19 cellular contexts compared by ENCODE assay signal in genomic region chr2:169184074-169184473, GRCh38.
A peak's percentile ranks its signal among the peaks of the same experiment; 100 is the strongest.
DNase-seq lines count a peak whose midpoint lies in the region; ATAC-seq, FAIRE-seq and TF ChIP-seq lines count a peak whose summit lies in the region.
"Had no signal": no experiment of that assay in that cellular context is flagged by ENCODE, and none has a peak within 500 bp of the region (broad histone marks: within the 10 kb centered on the region; RNA-seq: fewer than 3 reads in every experiment).

No MANE protein-coding gene starts in this region.

- no TSS peak for BruUV-seq in mammary epithelial cell (replicated peaks; lab: Mats Ljungman, UMichigan)
- BruUV-seq in MCF 10A (replicated peaks; lab: Mats Ljungman, UMichigan): no TSS peak

- H3K27me3 Mint-ChIP-seq in MCF 10A (ENCODE audit: insufficient read depth, unreplicated experiment): peaks cover 19% of the 10 kb centered on the region
- H3K27me3 Mint-ChIP-seq in astrocyte (ENCODE audit: low read depth, unreplicated experiment): peaks cover 3% of the 10 kb centered on the region

- H3K79me2 ChIP-seq in mammary epithelial cell (ENCODE audit: insufficient read depth, low read length): no peaks in the 10 kb centered on the region
- no peaks in the 10 kb centered on the region for H3K79me2 ChIP-seq in astrocyte (ENCODE audit: insufficient read depth, low read length)

- no peaks in the 10 kb centered on the region for H4K20me1 ChIP-seq in mammary epithelial cell (ENCODE audit: insufficient read depth, low read length)
- H4K20me1 ChIP-seq in astrocyte (ENCODE audit: insufficient read depth, low read length): no peaks in the 10 kb centered on the region

- H3K27ac ChIP-seq in mammary epithelial cell (ENCODE audit: insufficient read depth, low read depth, low read length): no peak overlapping the region
- H3K27ac ChIP-seq in astrocyte (ENCODE audit: low read depth, low read length): no peak overlapping the region
- H3K27ac ChIP-seq in epithelial cell of prostate: no peak overlapping the region
- H3K27ac ChIP-seq: SJCRH30 had no signal

- H3K9ac ChIP-seq in mammary epithelial cell (ENCODE audit: insufficient read depth, low read length) (no peak overlapping the region), astrocyte (ENCODE audit: low read length) (no peak overlapping the region)

- intact Hi-C loops in mammary epithelial cell (cut with micrococcal nuclease) (no loop called here), MCF 10A (cut with micrococcal nuclease) (no loop called here)

- WGBS in mammary epithelial cell (ENCODE audit: low coverage, missing lambda C conversion rate): 30% methylated on average over 3 of the region's 3 CpGs

- no peaks in the 10 kb centered on the region for H3K9me3 ChIP-seq in mammary epithelial cell (replicated peaks; ENCODE audit: insufficient read depth, low read length)
- no peaks in the 10 kb centered on the region for H3K9me3 ChIP-seq in astrocyte (ENCODE audit: insufficient read depth, low read depth, low read length)
- H3K9me3 ChIP-seq: MG63, SJCRH30 had no signal

- H3K27ac Mint-ChIP-seq in MCF 10A (ENCODE audit: low read depth, unreplicated experiment) (no peak overlapping the region), astrocyte (ENCODE audit: unreplicated experiment) (no peak overlapping the region)
- H3K27ac Mint-ChIP-seq: CD4-positive, alpha-beta memory T cell; H9 had no signal

- in situ Hi-C loops in mammary epithelial cell (cut with MboI; ENCODE audit: low sequenced_read_pairs in 2 of 2): no loop called here

- POLR2A ChIA-PET in MCF 10A (lab: Yijun Ruan, JAX): no interaction called here

- H3K9me3 Mint-ChIP-seq in MCF 10A (ENCODE audit: unreplicated experiment) (no peaks in the 10 kb centered on the region), astrocyte (ENCODE audit: unreplicated experiment) (no peaks in the 10 kb centered on the region)
- H3K9me3 Mint-ChIP-seq: CD4-positive, alpha-beta memory T cell; H9 had no signal

- dilution Hi-C loops in mammary epithelial cell (cut with HindIII; ENCODE audit: low sequenced_read_pairs): no loop called here

- H3K36me3 ChIP-seq in mammary epithelial cell (ENCODE audit: insufficient read depth, low read length) (no peaks in the 10 kb centered on the region), astrocyte (ENCODE audit: insufficient read depth, low read length) (no peaks in the 10 kb centered on the region)
- H3K36me3 ChIP-seq: MG63, SJCRH30 had no signal

- H3K4me3 ChIP-seq in mammary epithelial cell (replicated peaks in 1 of 3; ENCODE audit: insufficient read depth in 1 of 3, low read depth in 2 of 3, low read length in 3 of 3): no peak overlapping the region
- no peak overlapping the region for H3K4me3 ChIP-seq in astrocyte (ENCODE audit: insufficient read depth, low read depth, low read length)
- H3K4me3 ChIP-seq: GM12878, MG63, SJCRH30 had no signal

- CTCF ChIA-PET in mammary epithelial cell (lab: Charles Lee; ENCODE audit: low non-redundant PET): no interaction called here
- CTCF ChIA-PET in MCF 10A (lab: Yijun Ruan, JAX): interaction anchor here (0.5 to 1.0 kb wide), 2 partner anchors 13 to 235 kb away, joined by 3 read pairs; no protein-coding TSS in a partner anchor

- H3K4me3 Mint-ChIP-seq in MCF 10A (ENCODE audit: unreplicated experiment) (no peak overlapping the region), astrocyte (ENCODE audit: unreplicated experiment) (no peak overlapping the region)
- H3K4me3 Mint-ChIP-seq: CD4-positive, alpha-beta memory T cell; H9 had no signal

- no peak for ATAC-seq in GM18868 (IDR thresholded peaks at IDR 0.05; ENCODE audit: unreplicated experiment)
- ATAC-seq: GM12878 had no signal

- no peak for FAIRE-seq in astrocyte (lab: Jason Lieb, UNC)
- FAIRE-seq: G401.6, GM12878 had no signal

- no peak overlapping the region for H3K4me2 ChIP-seq in mammary epithelial cell (ENCODE audit: insufficient read depth, low read depth, low read length)
- no peak overlapping the region for H3K4me2 ChIP-seq in astrocyte (ENCODE audit: low read length)

- H3K36me3 Mint-ChIP-seq in MCF 10A (ENCODE audit: insufficient read depth, unreplicated experiment) (no peaks in the 10 kb centered on the region), astrocyte (ENCODE audit: low read depth, unreplicated experiment) (no peaks in the 10 kb centered on the region)
- H3K36me3 Mint-ChIP-seq: CD4-positive, alpha-beta memory T cell had no signal

- H3K4me1 Mint-ChIP-seq in MCF 10A (ENCODE audit: insufficient read depth, unreplicated experiment): no peaks in the 10 kb centered on the region
- no peaks in the 10 kb centered on the region for H3K4me1 Mint-ChIP-seq in astrocyte (ENCODE audit: low read depth, unreplicated experiment)
- H3K4me1 Mint-ChIP-seq: CD4-positive, alpha-beta memory T cell; H9 had no signal

- H3K4me1 ChIP-seq in mammary epithelial cell (ENCODE audit: insufficient read depth, low read length) (peaks cover 4% of the 10 kb centered on the region), astrocyte (ENCODE audit: insufficient read depth, low read length) (peaks cover 3% of the 10 kb centered on the region)
- H3K4me1 ChIP-seq: SJCRH30 had no signal

- H2AFZ ChIP-seq in mammary epithelial cell (ENCODE audit: low read depth, low read length): no peak overlapping the region
- no peak overlapping the region for H2AFZ ChIP-seq in astrocyte (ENCODE audit: low read depth, low read length)

- DNase-seq in mammary epithelial cell (peak; percentile 25), MCF 10A (ENCODE audit: unreplicated experiment) (no peak), astrocyte (ENCODE audit: low read depth) (peak; percentile 48), epithelial cell of prostate (ENCODE audit: low read depth, low spot score) (peak; percentile 5), NCI-H510A (lab: John Stamatoyannopoulos, UW) (no peak), putamen (ENCODE audit: low spot score) (no peak)
- no peak for DNase-seq in activated effector memory CD4-positive, alpha-beta T cell treated with anti-CD3 and anti-CD28 coated beads, Interleukin-2, amount 50 U/mL, for 16 hours
- DNase-seq: 8988T; CD4-positive, alpha-beta memory T cell; DMS79; H9; MG63; NCI-H1092; NCI-H345; NCI-H526 treated with DMSO at 0.1 percent for 48 hours; SJCRH30 had no signal

- H3K27me3 ChIP-seq in mammary epithelial cell (ENCODE audit: insufficient read depth, low read length): peaks cover 3% of the 10 kb centered on the region
- no peaks in the 10 kb centered on the region for H3K27me3 ChIP-seq in astrocyte (ENCODE audit: insufficient read depth, low read length)
- H3K27me3 ChIP-seq: MG63, SJCRH30 had no signal

- TF ChIP-seq CTCF in mammary epithelial cell (conservative IDR thresholded peaks at IDR 0.05 in 1 of 2, IDR thresholded peaks at IDR 0.05 in 1 of 2; ENCODE audit: extremely low read depth in 1 of 2, insufficient read depth in 1 of 2, low read depth in 1 of 2, low read length in 2 of 2): no peak
- no peak for TF ChIP-seq CTCF in MCF 10A (IDR thresholded peaks at IDR 0.05; ENCODE audit: unreplicated experiment)
- no peak for TF ChIP-seq CTCF in astrocyte (IDR thresholded peaks at IDR 0.05; ENCODE audit: insufficient read depth, low read depth, low read length)

Comparison
In these comparisons a context has a peak if more than half of its experiments do, and no peak if none do; other contexts are left out.
1. DNase-seq: peak in mammary epithelial cell (single experiment), astrocyte (single experiment) and epithelial cell of prostate (single experiment); none in MCF 10A (single experiment), activated effector memory CD4-positive, alpha-beta T cell treated with anti-CD3 and anti-CD28 coated beads, Interleukin-2, amount 50 U/mL, for 16 hours (single experiment), NCI-H510A (single experiment) and putamen (single experiment).